In the genomic region with DNA sequence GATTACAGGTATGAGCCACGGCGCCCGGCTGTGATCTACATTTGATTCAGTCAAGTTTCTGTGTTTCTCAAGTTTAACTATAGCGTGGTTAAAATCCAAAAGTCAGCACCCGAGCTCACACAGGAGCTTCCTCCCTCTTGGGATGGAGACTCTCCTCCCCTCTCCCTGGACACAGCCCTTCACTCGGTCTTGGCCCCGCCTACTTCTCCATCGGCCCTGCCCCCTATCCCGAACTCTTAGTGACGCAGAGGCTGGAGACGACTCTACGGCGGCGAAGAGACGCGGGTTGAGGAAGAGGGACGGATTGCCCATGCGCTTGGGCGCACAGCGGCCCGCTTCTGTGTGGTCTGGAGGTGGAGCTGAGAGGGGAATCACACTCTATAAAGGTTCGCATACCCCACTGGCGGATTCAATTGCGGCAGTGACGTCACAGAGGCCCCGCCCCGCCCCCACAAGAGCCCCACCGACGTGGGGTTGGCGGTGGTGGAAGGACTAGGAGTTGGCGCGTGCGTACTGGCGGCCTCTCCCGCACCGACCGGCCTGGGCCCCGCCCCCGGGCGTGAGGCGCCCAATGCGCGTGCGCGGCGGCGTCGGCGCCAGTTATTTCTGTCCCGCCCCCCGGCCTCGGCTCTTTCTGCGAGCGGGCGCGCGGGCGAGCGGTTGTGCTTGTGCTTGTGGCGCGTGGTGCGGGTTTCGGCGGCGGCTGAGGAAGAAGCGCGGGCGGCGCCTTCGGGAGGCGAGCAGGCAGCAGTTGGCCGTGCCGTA, we compare ENCODE assay signal across 8 cellular contexts. TPM values are rescaled to one million over a fixed set of nuclear protein-coding genes. Genes with fewer than 3 reads are reported as not detected.
A peak's percentile ranks its signal among the peaks of the same experiment; 100 is the strongest.
DNase-seq lines count a peak whose midpoint lies in the region; TF ChIP-seq lines count a peak whose summit lies in the region.

TSS of gene TRIM28 (plus strand) at position 239 of the 765 bp plus-strand sequence. CDS start 694 bp downstream, outside the sequence.

- peaks cover 52% of the 10 kb centered on the region for H3K27me3 Mint-ChIP-seq in activated naive CD4-positive, alpha-beta T cell treated with anti-CD3 and anti-CD28 coated beads, Interleukin-2, amount 10 ng/mL, durations not matched to agents 7 days and 5 days
- H3K27me3 Mint-ChIP-seq in glutamatergic neuron (ENCODE audit: unreplicated experiment) = peaks cover 23% of the 10 kb centered on the region

- peak within 1 kb of the TSS; percentile 90 for H3K9ac ChIP-seq in OCI-LY1 (ENCODE audit: low read length)

- H3K27me3 ChIP-seq in OCI-LY1 (ENCODE audit: insufficient read depth, low read length) = no peaks in the 10 kb centered on the region

- H3K27ac ChIP-seq in OCI-LY1 (ENCODE audit: low read depth, low read length, poor library complexity, severe bottlenecking) = peak within 1 kb of the TSS; percentile 60

- H3K4me2 ChIP-seq in OCI-LY1 (ENCODE audit: low read length) = peak within 1 kb of the TSS; percentile 94

- CTCF ChIA-PET in HEK293T (lab: Yijun Ruan, JAX) = interaction anchor here (1.3 kb wide), 1 partner anchor 25 kb away, joined by 9 read pairs; the partner anchor contains the start of gene ZBTB45
- CTCF ChIA-PET in activated naive CD4-positive, alpha-beta T cell treated with anti-CD3 and anti-CD28 coated beads, Interleukin-2, amount 10 ng/mL, durations not matched to agents 7 days and 5 days (lab: Charles Lee) = interaction anchor here (1.0 to 1.7 kb wide), 4 partner anchors 24 to 37 kb away, joined by 4 to 8 read pairs (median 5); partner anchors contain the start of gene ZBTB45

- H3K4me1 ChIP-seq in OCI-LY1 (ENCODE audit: insufficient read depth, low read length, severe bottlenecking) = peaks cover 23% of the 10 kb centered on the region

- no peaks in the 10 kb centered on the region for H3F3A ChIP-seq in OCI-LY1 (ENCODE audit: insufficient read depth, low read length)

- H3K9me3 ChIP-seq in OCI-LY1 (ENCODE audit: low read length) = no peaks in the 10 kb centered on the region

- no peaks in the 10 kb centered on the region for H3K9me3 Mint-ChIP-seq in activated naive CD4-positive, alpha-beta T cell treated with anti-CD3 and anti-CD28 coated beads, Interleukin-2, amount 10 ng/mL, durations not matched to agents 7 days and 5 days
- peaks cover 22% of the 10 kb centered on the region for H3K9me3 Mint-ChIP-seq in glutamatergic neuron (ENCODE audit: unreplicated experiment)

- peaks cover 48% of the 10 kb centered on the region for H3K4me1 Mint-ChIP-seq in activated naive CD4-positive, alpha-beta T cell treated with anti-CD3 and anti-CD28 coated beads, Interleukin-2, amount 10 ng/mL, durations not matched to agents 7 days and 5 days
- peaks cover 10% of the 10 kb centered on the region for H3K4me1 Mint-ChIP-seq in glutamatergic neuron (ENCODE audit: low read depth, unreplicated experiment)

- H2AFZ ChIP-seq in OCI-LY1 (ENCODE audit: low read length) = no peak within 1 kb of the TSS

- DNase-seq in GM04503 (ENCODE audit: low read depth) = peak; percentile 95
- DNase-seq in HEK293T (ENCODE audit: extremely low spot score) = peak; percentile 99
- peak; percentile 100 for DNase-seq in activated naive CD4-positive, alpha-beta T cell treated with anti-CD3 and anti-CD28 coated beads, Interleukin-2, amount 10 ng/mL, durations not matched to agents 7 days and 5 days
- peak; percentile 99 for DNase-seq in glutamatergic neuron
- DNase-seq in posterior cingulate gyrus = peak; percentile 95 to 99 (median 97)
- peak; percentile 99 for DNase-seq in ureter (ENCODE audit: low spot score)
- no peak for DNase-seq in NCI-H2107 (lab: John Stamatoyannopoulos, UW)

- H3K36me3 ChIP-seq in OCI-LY1 (ENCODE audit: insufficient read depth, low read length) = peaks cover 43% of the 10 kb centered on the region

- H3K79me2 ChIP-seq in OCI-LY1 (ENCODE audit: insufficient read depth, low read length) = peaks cover 29% of the 10 kb centered on the region

- H3K4me3 Mint-ChIP-seq in activated naive CD4-positive, alpha-beta T cell treated with anti-CD3 and anti-CD28 coated beads, Interleukin-2, amount 10 ng/mL, durations not matched to agents 7 days and 5 days = peak within 1 kb of the TSS; percentile 97
- H3K4me3 Mint-ChIP-seq in glutamatergic neuron (ENCODE audit: unreplicated experiment) = peak within 1 kb of the TSS; percentile 97

- intact Hi-C loops in posterior cingulate gyrus (cut with DNase I) = loop anchor here (1.0 kb wide), 1 partner anchor 11 kb away; the partner anchor contains the start of gene CHMP2A

- peak within 1 kb of the TSS; percentile 89 for H3K4me3 ChIP-seq in OCI-LY1 (ENCODE audit: low read depth, low read length, poor library complexity, severe bottlenecking)

- TF ChIP-seq CTCF in OCI-LY1 (IDR thresholded peaks at IDR 0.05; ENCODE audit: low read length) (no peak), glutamatergic neuron (IDR thresholded peaks at IDR 0.05; ENCODE audit: partially characterized antibody, unreplicated experiment) (no peak)

- H4K20me1 ChIP-seq in OCI-LY1 (ENCODE audit: insufficient read depth, low read length) = no peaks in the 10 kb centered on the region

- H3K36me3 Mint-ChIP-seq in activated naive CD4-positive, alpha-beta T cell treated with anti-CD3 and anti-CD28 coated beads, Interleukin-2, amount 10 ng/mL, durations not matched to agents 7 days and 5 days = peaks cover 34% of the 10 kb centered on the region
- no peaks in the 10 kb centered on the region for H3K36me3 Mint-ChIP-seq in glutamatergic neuron (ENCODE audit: unreplicated experiment)

- POLR2A ChIA-PET in HEK293T (lab: Yijun Ruan, JAX) = interaction anchor here (0.5 to 3.8 kb wide), 23 partner anchors 8 to 383 kb away, joined by 3 to 96 read pairs (median 5); partner anchors contain the start of genes CHMP2A, MZF1, RNF225 and UBE2M

- no peaks in the 10 kb centered on the region for H3K9me2 ChIP-seq in OCI-LY1 (ENCODE audit: low read depth, low read length)

- peak within 1 kb of the TSS; percentile 97 for H3K27ac Mint-ChIP-seq in activated naive CD4-positive, alpha-beta T cell treated with anti-CD3 and anti-CD28 coated beads, Interleukin-2, amount 10 ng/mL, durations not matched to agents 7 days and 5 days
- peak within 1 kb of the TSS; percentile 97 for H3K27ac Mint-ChIP-seq in glutamatergic neuron (ENCODE audit: unreplicated experiment)

TF ChIP-seq in HEK293T, 16 proteins besides CTCF, POLR2A, EP300 and RAD21:
- TF ChIP-seq SP1 (IDR thresholded peaks at IDR 0.05) (no peak), ELF4 (IDR thresholded peaks at IDR 0.05) (peak; percentile 31; the same call in 1 of the 2 replicates)

RNA-seq across cellular contexts. Expression of gene TRIM28, which starts in this region (rescaled TPM):
- total RNA-seq in glutamatergic neuron (ENCODE audit: unreplicated experiment) = 361 TPM
- 329 TPM for total RNA-seq in ureter
